ENCODE assay signal across 28 cellular contexts in genomic region chrX:10128386-10128785, GRCh38.
"Had no signal": no experiment of that assay in that cellular context is flagged by ENCODE, and none has a peak within 500 bp of the region (broad histone marks: within the 10 kb centered on the region; RNA-seq: fewer than 3 reads in every experiment).

No MANE protein-coding gene starts in this region.

- H3K36me3 ChIP-seq: colonic mucosa had no signal

- H3K4me3 ChIP-seq: colonic mucosa, coronary artery, dorsolateral prefrontal cortex, esophagus muscularis mucosa, esophagus squamous epithelium, gastrocnemius medialis, gastroesophageal sphincter, heart left ventricle, heart right ventricle had no signal

- H3K4me1 ChIP-seq: colonic mucosa, esophagus squamous epithelium, foreskin keratinocyte, gastroesophageal sphincter, heart left ventricle, heart right ventricle had no signal

- FAIRE-seq: colon, endometrium, endothelial cell of umbilical vein, frontal cortex had no signal

- H3K27me3 ChIP-seq: colonic mucosa, esophagus muscularis mucosa, esophagus squamous epithelium, foreskin keratinocyte, gastrocnemius medialis, gastroesophageal sphincter, heart left ventricle, heart right ventricle had no signal

- DNase-seq: colonic mucosa; cortex of kidney; dermis blood vessel endothelial cell; dorsolateral prefrontal cortex; effector CD4-positive, alpha-beta T cell; effector CD8-positive, alpha-beta T cell; effector memory CD4-positive, alpha-beta T cell; effector memory CD8-positive, alpha-beta T cell; endodermal cell; erythroblast; esophagus squamous epithelium; foreskin fibroblast; foreskin melanocyte; gastrocnemius medialis; glutamatergic neuron; head of caudate nucleus; heart left ventricle; heart right ventricle had no signal

- H3K27ac ChIP-seq: colonic mucosa, coronary artery, dorsolateral prefrontal cortex, epithelial cell of prostate, esophagus muscularis mucosa, esophagus squamous epithelium, foreskin keratinocyte, gastrocnemius medialis, gastroesophageal sphincter, heart left ventricle, heart right ventricle had no signal

- H3K9me3 ChIP-seq: colonic mucosa, esophagus muscularis mucosa, esophagus squamous epithelium, gastrocnemius medialis, gastroesophageal sphincter, heart left ventricle, heart right ventricle had no signal

- ATAC-seq: effector memory CD8-positive, alpha-beta T cell; esophagus mucosa; foreskin keratinocyte; gastrocnemius medialis; gastroesophageal sphincter; heart left ventricle; heart right ventricle had no signal
